12 cellular contexts compared by ENCODE assay signal in genomic region chr11:19605500-19606371, GRCh38.
A peak's percentile ranks its signal among the peaks of the same experiment; 100 is the strongest.
DNase-seq lines count a peak whose midpoint lies in the region; ATAC-seq and TF ChIP-seq lines count a peak whose summit lies in the region.
"Had no signal": no experiment of that assay in that cellular context is flagged by ENCODE, and none has a peak within 500 bp of the region (broad histone marks: within the 10 kb centered on the region; RNA-seq: fewer than 3 reads in every experiment).

No MANE protein-coding gene starts in this region.

- no peaks in the 10 kb centered on the region for H3K4me1 Mint-ChIP-seq in activated CD8-positive, alpha-beta T cell treated with anti-CD3 and anti-CD28 coated beads, Interleukin-2, amount 10 ng/mL, durations not matched to agents 7 days and 5 days (ENCODE audit: low read depth)
- no peaks in the 10 kb centered on the region for H3K4me1 Mint-ChIP-seq in T-helper 17 cell

- no peaks in the 10 kb centered on the region for H3K27me3 Mint-ChIP-seq in activated CD8-positive, alpha-beta T cell treated with anti-CD3 and anti-CD28 coated beads, Interleukin-2, amount 10 ng/mL, durations not matched to agents 7 days and 5 days (ENCODE audit: low read depth)
- peaks cover 29% of the 10 kb centered on the region for H3K27me3 Mint-ChIP-seq in T-helper 17 cell

- H3K36me3 ChIP-seq in ACC112 (ENCODE audit: insufficient read depth, low read length): peaks cover 15% of the 10 kb centered on the region
- H3K36me3 ChIP-seq in ascending aorta: no peaks in the 10 kb centered on the region

- H3K4me3 ChIP-seq in ACC112 (ENCODE audit: low read depth, low read length) (no peak overlapping the region), ascending aorta (peak overlapping the region in 1 of 2 donors; percentile 6)
- H3K4me3 ChIP-seq: GM12878 had no signal

- POLR2A ChIA-PET in activated CD8-positive, alpha-beta T cell treated with anti-CD3 and anti-CD28 coated beads, Interleukin-2, amount 10 ng/mL, durations not matched to agents 7 days and 5 days (lab: Charles Lee): no interaction called here

- peak; percentile 76 for DNase-seq in GM04504 (ENCODE audit: low read depth)
- peak in 1 of 2 donors; percentile 82 for DNase-seq in ascending aorta (ENCODE audit: low spot score in 2 of 2)
- DNase-seq in left kidney (ENCODE audit: low read depth, low spot score): peak; percentile 8
- no peak for DNase-seq in activated CD8-positive, alpha-beta T cell treated with anti-CD3 and anti-CD28 coated beads, Interleukin-2, amount 10 ng/mL, durations not matched to agents 7 days and 5 days
- DNase-seq in activated T-cell treated with anti-CD3 and anti-CD28 coated beads for 4 hours: no peak
- no peak for DNase-seq in T-helper 17 cell
- DNase-seq: CD8-positive, alpha-beta T cell; cortex of kidney; NCI-H187 had no signal

- peaks cover 63% of the 10 kb centered on the region for H3K79me2 ChIP-seq in ACC112 (ENCODE audit: control insufficient read depth, insufficient read depth, low read length, unreplicated experiment)

- TF ChIP-seq CTCF in ascending aorta (IDR thresholded peaks at IDR 0.05): no peak

- no peak overlapping the region for H2AFZ ChIP-seq in ACC112 (ENCODE audit: low read length, unreplicated experiment)

- ATAC-seq in activated CD8-positive, alpha-beta T cell treated with anti-CD3 and anti-CD28 coated beads, Interleukin-2, amount 10 ng/mL, durations not matched to agents 7 days and 5 days: no peak
- ATAC-seq in HG03175 (IDR thresholded peaks at IDR 0.05; ENCODE audit: unreplicated experiment): no peak
- ATAC-seq in T-helper 17 cell: no peak
- ATAC-seq: CD8-positive, alpha-beta T cell; GM12878 had no signal

- H3K4me1 ChIP-seq in ACC112 (ENCODE audit: control insufficient read depth, insufficient read depth, low read length, unreplicated experiment) (peaks cover 42% of the 10 kb centered on the region), ascending aorta (peaks cover 11 to 30% of the 10 kb centered on the region in 2 donors)

- H3K27ac ChIP-seq in ACC112 (ENCODE audit: low read depth, low read length) (peak overlapping the region; percentile 52), ascending aorta (peak overlapping the region; percentile 47 to 64)

- H3K27me3 ChIP-seq in ACC112 (ENCODE audit: insufficient read depth, low read length) (no peaks in the 10 kb centered on the region), ascending aorta (no peaks in the 10 kb centered on the region)

- H3K36me3 Mint-ChIP-seq in activated CD8-positive, alpha-beta T cell treated with anti-CD3 and anti-CD28 coated beads, Interleukin-2, amount 10 ng/mL, durations not matched to agents 7 days and 5 days (ENCODE audit: low read depth): no peaks in the 10 kb centered on the region
- peaks cover 3% of the 10 kb centered on the region for H3K36me3 Mint-ChIP-seq in T-helper 17 cell (ENCODE audit: low read depth)
- H3K36me3 Mint-ChIP-seq: CD8-positive, alpha-beta T cell had no signal

- H3K9me3 Mint-ChIP-seq in activated CD8-positive, alpha-beta T cell treated with anti-CD3 and anti-CD28 coated beads, Interleukin-2, amount 10 ng/mL, durations not matched to agents 7 days and 5 days (ENCODE audit: insufficient read depth): no peaks in the 10 kb centered on the region
- H3K9me3 Mint-ChIP-seq: CD8-positive, alpha-beta T cell had no signal

- no peak overlapping the region for H3K4me3 Mint-ChIP-seq in activated CD8-positive, alpha-beta T cell treated with anti-CD3 and anti-CD28 coated beads, Interleukin-2, amount 10 ng/mL, durations not matched to agents 7 days and 5 days
- no peak overlapping the region for H3K4me3 Mint-ChIP-seq in T-helper 17 cell
- H3K4me3 Mint-ChIP-seq: CD8-positive, alpha-beta T cell had no signal

- intact Hi-C loops in ascending aorta (cut with DNase I): no loop called here

- CTCF ChIA-PET in activated CD8-positive, alpha-beta T cell treated with anti-CD3 and anti-CD28 coated beads, Interleukin-2, amount 10 ng/mL, durations not matched to agents 7 days and 5 days (lab: Charles Lee): no interaction called here

- no peak overlapping the region for H3K27ac Mint-ChIP-seq in activated CD8-positive, alpha-beta T cell treated with anti-CD3 and anti-CD28 coated beads, Interleukin-2, amount 10 ng/mL, durations not matched to agents 7 days and 5 days
- no peak overlapping the region for H3K27ac Mint-ChIP-seq in T-helper 17 cell
- H3K27ac Mint-ChIP-seq: CD8-positive, alpha-beta T cell had no signal

- H3K9me3 ChIP-seq in ascending aorta (no peaks in the 10 kb centered on the region), T-helper 17 cell (ENCODE audit: control insufficient read depth, low read length, poor library complexity, severe bottlenecking) (no peaks in the 10 kb centered on the region)

Comparison
In these comparisons a context has a peak if more than half of its experiments do, and no peak if none do; other contexts are left out.
1. DNase-seq: peak in GM04504 (single experiment) and left kidney (single experiment); none in activated CD8-positive, alpha-beta T cell treated with anti-CD3 and anti-CD28 coated beads, Interleukin-2, amount 10 ng/mL, durations not matched to agents 7 days and 5 days (single experiment), activated T-cell treated with anti-CD3 and anti-CD28 coated beads for 4 hours (single experiment) and T-helper 17 cell (0 of 3).